In genomic region chr12:67572492-67572891, GRCh38 we compare ENCODE assay signal across 20 cellular contexts.
"Had no signal": no experiment of that assay in that cellular context is flagged by ENCODE, and none has a peak within 500 bp of the region (broad histone marks: within the 10 kb centered on the region; RNA-seq: fewer than 3 reads in every experiment).

No MANE protein-coding gene starts in this region.

- H3K27me3 ChIP-seq: adrenal gland, cardiac muscle cell had no signal

- H3K27me3 Mint-ChIP-seq: activated naive CD4-positive, alpha-beta T cell treated with anti-CD3 and anti-CD28 coated beads, Interleukin-2, amount 50 U/mL, for 24 hours had no signal

- H3K9me3 Mint-ChIP-seq: activated naive CD4-positive, alpha-beta T cell treated with anti-CD3 and anti-CD28 coated beads, Interleukin-2, amount 50 U/mL, for 24 hours; endodermal cell had no signal

- H3K36me3 Mint-ChIP-seq: natural killer cell had no signal

- ATAC-seq: mucosa of descending colon, natural killer cell had no signal

- H3K4me3 ChIP-seq: adrenal gland, cardiac muscle cell, dorsolateral prefrontal cortex, left ventricle myocardium inferior, mucosa of descending colon had no signal

- H3K36me3 ChIP-seq: adrenal gland, cardiac muscle cell, left ventricle myocardium inferior had no signal

- H3K27ac ChIP-seq: adrenal gland, cardiac muscle cell, dorsolateral prefrontal cortex, left ventricle myocardium inferior had no signal

- H3K27ac Mint-ChIP-seq: activated CD4-positive, alpha-beta memory T cell treated with anti-CD3 and anti-CD28 coated beads, Interleukin-2, amount 10 ng/mL, durations not matched to agents 7 days and 5 days; activated naive CD4-positive, alpha-beta T cell treated with anti-CD3 and anti-CD28 coated beads, Interleukin-2, amount 50 U/mL, for 24 hours; endodermal cell; natural killer cell had no signal

- H3K4me1 ChIP-seq: adrenal gland, left ventricle myocardium inferior had no signal

- DNase-seq: activated CD4-positive, alpha-beta memory T cell treated with anti-CD3 and anti-CD28 coated beads, Interleukin-2, amount 10 ng/mL, durations not matched to agents 7 days and 5 days; activated CD4-positive, alpha-beta T cell treated with anti-CD3 and anti-CD28 coated beads for 4 hours; activated CD8-positive, alpha-beta memory T cell treated with anti-CD3 and anti-CD28 coated beads, Interleukin-2, amount 50 U/mL, for 4 hours; activated effector memory CD4-positive, alpha-beta T cell treated with anti-CD3 and anti-CD28 coated beads, Interleukin-2, amount 50 U/mL, for 16 hours; activated T-cell treated with anti-CD3 and anti-CD28 coated beads, Interleukin-2, amount 50 U/mL, for 48 hours; adrenal gland; dorsolateral prefrontal cortex; endodermal cell; head of caudate nucleus; left ventricle myocardium inferior; mucosa of descending colon; natural killer cell; posterior cingulate gyrus; stimulated activated CD4-positive, alpha-beta T cell treated with anti-CD3 and anti-CD28 coated beads, Interleukin-15, amount 100 ng/mL, for 24 hours; stimulated activated CD4-positive, alpha-beta T cell treated with anti-CD3 and anti-CD28 coated beads, Interleukin-4, amount 100 ng/mL, for 24 hours; stimulated activated naive CD4-positive, alpha-beta T cell; substantia nigra; trophoblast cell had no signal

- H3K4me3 Mint-ChIP-seq: activated CD4-positive, alpha-beta memory T cell treated with anti-CD3 and anti-CD28 coated beads, Interleukin-2, amount 10 ng/mL, durations not matched to agents 7 days and 5 days; activated naive CD4-positive, alpha-beta T cell treated with anti-CD3 and anti-CD28 coated beads, Interleukin-2, amount 50 U/mL, for 24 hours; endodermal cell; natural killer cell had no signal
